Comparison of ENCODE assay signal across 37 cellular contexts in genomic region chr5:180545248-180545647, GRCh38. TPM values are rescaled to one million over a fixed set of nuclear protein-coding genes. Genes with fewer than 3 reads are reported as not detected.
"Had no signal": no experiment of that assay in that cellular context is flagged by ENCODE, and none has a peak within 500 bp of the region (broad histone marks: within the 10 kb centered on the region; RNA-seq: fewer than 3 reads in every experiment).

No MANE protein-coding gene starts in this region.

- H3K36me3 ChIP-seq: adrenal gland had no signal

- H3K9me3 ChIP-seq: adrenal gland had no signal

- H3K4me3 Mint-ChIP-seq: activated B cell treated with CpG ODN at 0.5 μM for 24 hours; activated CD4-positive, alpha-beta memory T cell treated with anti-CD3 and anti-CD28 coated beads for 36 hours; activated CD4-positive, alpha-beta T cell treated with anti-CD3 and anti-CD28 coated beads, Interleukin-2, amount 10 ng/mL, durations not matched to agents 24 days and 14 days; activated CD8-positive, alpha-beta T cell treated with anti-CD3 and anti-CD28 coated beads for 36 hours; activated naive CD4-positive, alpha-beta T cell treated with anti-CD3 and anti-CD28 coated beads for 36 hours; activated naive CD8-positive, alpha-beta T cell treated with anti-CD3 and anti-CD28 coated beads for 36 hours; activated T-cell treated with anti-CD3 and anti-CD28 coated beads, Interleukin-2, amount 50 U/mL, for 4 hours; activated T-cell treated with anti-CD3 and anti-CD28 coated beads, Interleukin-2, amount 50 U/mL, for 72 hours; activated T-helper 1 cell treated with anti-CD3 and anti-CD28 coated beads, Interleukin-12 subunit alpha, Interleukin-12 subunit beta, Interleukin-2, Interleukin-4 antibody, amounts not matched to agents 30 ng/mL and 10 ng/mL and 1 ng/mL, durations not matched to agents 14 hours and 24 hours and 36 hours; activated T-helper 17 cell treated with anti-CD3 and anti-CD28 coated beads, Interleukin-2, amount 50 U/mL, for 72 hours; brain; central memory CD8-positive, alpha-beta T cell; T-cell; T-helper 17 cell had no signal

- H3K27me3 ChIP-seq: adrenal gland, cardiac muscle cell had no signal

- DNase-seq: activated B cell treated with CpG ODN at 0.5 μM for 24 hours; activated CD4-positive, alpha-beta memory T cell treated with anti-CD3 and anti-CD28 coated beads for 36 hours; activated CD4-positive, alpha-beta T cell treated with anti-CD3 and anti-CD28 coated beads for 4 hours; activated CD4-positive, alpha-beta T cell treated with anti-CD3 and anti-CD28 coated beads, Interleukin-2, amount 10 ng/mL, durations not matched to agents 24 days and 14 days; activated CD4-positive, alpha-beta T cell treated with anti-CD3 and anti-CD28 coated beads, Interleukin-2, amount 50 U/mL, for 1 hour; activated CD4-positive, alpha-beta T cell treated with anti-CD3 and anti-CD28 coated beads, Interleukin-2, amount 50 U/mL, for 4 hours; activated CD4-positive, CD25-positive, alpha-beta regulatory T cell treated with anti-CD3 and anti-CD28 coated beads, Interleukin-2, amount 50 U/mL, for 72 hours; activated CD8-positive, alpha-beta memory T cell treated with anti-CD3 and anti-CD28 coated beads, Interleukin-2, amount 50 U/mL, for 4 hours; activated CD8-positive, alpha-beta T cell treated with anti-CD3 and anti-CD28 coated beads for 36 hours; activated effector memory CD4-positive, alpha-beta T cell treated with anti-CD3 and anti-CD28 coated beads, Interleukin-2, amount 50 U/mL, for 16 hours; activated gamma-delta T cell treated with Interleukin-2 at 50 U/mL for 16 hours; activated naive CD4-positive, alpha-beta T cell; activated naive CD4-positive, alpha-beta T cell treated with anti-CD3 and anti-CD28 coated beads for 36 hours; activated naive CD4-positive, alpha-beta T cell treated with anti-CD3 and anti-CD28 coated beads, Interleukin-2, amount 50 U/mL, for 16 hours; activated naive CD8-positive, alpha-beta T cell treated with anti-CD3 and anti-CD28 coated beads for 36 hours; activated T-cell treated with anti-CD3 and anti-CD28 coated beads for 4 hours; activated T-cell treated with anti-CD3 and anti-CD28 coated beads, Interleukin-2, amount 50 U/mL, for 1 hour; activated T-cell treated with anti-CD3 and anti-CD28 coated beads, Interleukin-2, amount 50 U/mL, for 4 hours; activated T-cell treated with anti-CD3 and anti-CD28 coated beads, Interleukin-2, amount 50 U/mL, for 72 hours; adrenal gland; amniotic stem cell; aorta; caudate nucleus; cerebellar nuclear complex; T-cell; T-helper 17 cell had no signal

- ATAC-seq: activated CD8-positive, alpha-beta T cell treated with anti-CD3 and anti-CD28 coated beads for 36 hours; activated naive CD4-positive, alpha-beta T cell treated with anti-CD3 and anti-CD28 coated beads, Interleukin-2, amount 50 U/mL, for 72 hours; activated T-cell treated with anti-CD3 and anti-CD28 coated beads, Interleukin-2, amount 50 U/mL, for 4 hours; activated T-cell treated with anti-CD3 and anti-CD28 coated beads, Interleukin-2, amount 50 U/mL, for 72 hours; activated T-helper 17 cell treated with anti-CD3 and anti-CD28 coated beads, Interleukin-2, amount 50 U/mL, for 72 hours; T-cell; T-helper 17 cell had no signal

- H3K4me3 ChIP-seq: adrenal gland, cardiac muscle cell had no signal

- H3K9me3 Mint-ChIP-seq: activated B cell treated with CpG ODN at 0.5 μM for 24 hours; activated CD4-positive, alpha-beta memory T cell treated with anti-CD3 and anti-CD28 coated beads for 36 hours; activated CD4-positive, alpha-beta T cell treated with anti-CD3 and anti-CD28 coated beads, Interleukin-2, amount 10 ng/mL, durations not matched to agents 24 days and 14 days; activated CD8-positive, alpha-beta T cell treated with anti-CD3 and anti-CD28 coated beads for 36 hours; activated naive CD4-positive, alpha-beta T cell treated with anti-CD3 and anti-CD28 coated beads for 36 hours; activated naive CD4-positive, alpha-beta T cell treated with anti-CD3 and anti-CD28 coated beads, Interleukin-2, amount 50 U/mL, for 72 hours; activated naive CD8-positive, alpha-beta T cell treated with anti-CD3 and anti-CD28 coated beads for 36 hours; activated T-cell treated with anti-CD3 and anti-CD28 coated beads, Interleukin-2, amount 50 U/mL, for 4 hours; activated T-cell treated with anti-CD3 and anti-CD28 coated beads, Interleukin-2, amount 50 U/mL, for 72 hours; activated T-helper 1 cell treated with anti-CD3 and anti-CD28 coated beads, Interleukin-12 subunit alpha, Interleukin-12 subunit beta, Interleukin-2, Interleukin-4 antibody, amounts not matched to agents 30 ng/mL and 10 ng/mL and 1 ng/mL, durations not matched to agents 14 hours and 24 hours and 36 hours; activated T-helper 17 cell treated with anti-CD3 and anti-CD28 coated beads, Interleukin-2, amount 50 U/mL, for 72 hours; central memory CD8-positive, alpha-beta T cell; T-cell had no signal

- FAIRE-seq: bronchial epithelial cell, TTC549 had no signal

- H3K27ac ChIP-seq: adrenal gland, VCaP had no signal

- H3K27me3 Mint-ChIP-seq: activated B cell treated with CpG ODN at 0.5 μM for 24 hours; activated CD4-positive, alpha-beta memory T cell treated with anti-CD3 and anti-CD28 coated beads for 36 hours; activated CD4-positive, alpha-beta T cell treated with anti-CD3 and anti-CD28 coated beads, Interleukin-2, amount 10 ng/mL, durations not matched to agents 24 days and 14 days; activated CD8-positive, alpha-beta T cell treated with anti-CD3 and anti-CD28 coated beads for 36 hours; activated naive CD8-positive, alpha-beta T cell treated with anti-CD3 and anti-CD28 coated beads for 36 hours; activated T-helper 17 cell treated with anti-CD3 and anti-CD28 coated beads, Interleukin-2, amount 50 U/mL, for 72 hours; central memory CD8-positive, alpha-beta T cell; T-cell; T-helper 17 cell had no signal

- H3K27ac Mint-ChIP-seq: activated B cell treated with CpG ODN at 0.5 μM for 24 hours; activated CD4-positive, alpha-beta memory T cell treated with anti-CD3 and anti-CD28 coated beads for 36 hours; activated CD4-positive, alpha-beta T cell treated with anti-CD3 and anti-CD28 coated beads, Interleukin-2, amount 10 ng/mL, durations not matched to agents 24 days and 14 days; activated CD8-positive, alpha-beta T cell treated with anti-CD3 and anti-CD28 coated beads for 36 hours; activated naive CD4-positive, alpha-beta T cell treated with anti-CD3 and anti-CD28 coated beads for 36 hours; activated naive CD4-positive, alpha-beta T cell treated with anti-CD3 and anti-CD28 coated beads, Interleukin-2, amount 50 U/mL, for 72 hours; activated naive CD8-positive, alpha-beta T cell treated with anti-CD3 and anti-CD28 coated beads for 36 hours; activated T-cell treated with anti-CD3 and anti-CD28 coated beads, Interleukin-2, amount 50 U/mL, for 72 hours; activated T-helper 1 cell treated with anti-CD3 and anti-CD28 coated beads, Interleukin-12 subunit alpha, Interleukin-12 subunit beta, Interleukin-2, Interleukin-4 antibody, amounts not matched to agents 30 ng/mL and 10 ng/mL and 1 ng/mL, durations not matched to agents 14 hours and 24 hours and 36 hours; activated T-helper 17 cell treated with anti-CD3 and anti-CD28 coated beads, Interleukin-2, amount 50 U/mL, for 72 hours; T-cell had no signal

RNA-seq across cellular contexts. Expression of gene SCGB3A1, which starts 46.1 kb away (rescaled TPM):
- total RNA-seq: activated B cell treated with CpG ODN at 0.5 μM for 24 hours; activated CD4-positive, alpha-beta memory T cell treated with anti-CD3 and anti-CD28 coated beads for 36 hours; activated CD4-positive, alpha-beta T cell treated with anti-CD3 and anti-CD28 coated beads, Interleukin-2, amount 10 ng/mL, durations not matched to agents 24 days and 14 days; activated CD8-positive, alpha-beta T cell treated with anti-CD3 and anti-CD28 coated beads for 36 hours; activated naive CD4-positive, alpha-beta T cell treated with anti-CD3 and anti-CD28 coated beads for 36 hours; activated naive CD4-positive, alpha-beta T cell treated with anti-CD3 and anti-CD28 coated beads, Interleukin-2, amount 50 U/mL, for 72 hours; activated T-cell treated with anti-CD3 and anti-CD28 coated beads, Interleukin-2, amount 50 U/mL, for 72 hours; activated T-helper 1 cell treated with anti-CD3 and anti-CD28 coated beads, Interleukin-12 subunit alpha, Interleukin-12 subunit beta, Interleukin-2, Interleukin-4 antibody, amounts not matched to agents 30 ng/mL and 10 ng/mL and 1 ng/mL, durations not matched to agents 14 hours and 24 hours and 36 hours; activated T-helper 17 cell treated with anti-CD3 and anti-CD28 coated beads, Interleukin-2, amount 50 U/mL, for 72 hours; aorta; bronchial epithelial cell; cardiac muscle cell; T-helper 1 cell treated with Interleukin-12 subunit alpha and Interleukin-12 subunit beta and Interleukin-4 antibody, amounts not matched to agents 30 ng/mL and 1 ng/mL, for 36 hours; T-helper 2 cell treated with Interferon-gamma antibody and Interleukin-4, amounts not matched to agents 100 ng/mL and 5 ng/mL, for 36 hours had no signal
